In genomic region chr7:158828343-158829020, GRCh38 we compare ENCODE assay signal across 1 cellular context.
TF ChIP-seq lines count a peak whose summit lies in the region.

No MANE protein-coding gene starts in this region.

TF ChIP-seq in K562, 482 proteins besides CTCF, POLR2A, EP300 and RAD21 (continued from another document and continues in another):
- TF ChIP-seq ZNF184 (CRISPR knock-in tag; IDR thresholded peaks at IDR 0.05): no peak
- TF ChIP-seq TBP (optimal IDR thresholded peaks at IDR 0.05; ENCODE audit: low read depth, low read length): no peak
- TF ChIP-seq ZBTB17 (CRISPR knock-in tag; IDR thresholded peaks at IDR 0.05): 0 out of 2 replicates have a peak, but pooled peaks have one; percentile 24
- no peak for TF ChIP-seq U2AF1 (optimal IDR thresholded peaks at IDR 0.05; ENCODE audit: low read depth, low read length)
- TF ChIP-seq HDAC6 (IDR thresholded peaks at IDR 0.05; ENCODE audit: low read depth, low read length): no peak
- no peak for TF ChIP-seq HMG20A (CRISPR knock-in tag; conservative IDR thresholded peaks at IDR 0.05)
- no peak for TF ChIP-seq ETS2 (tag; IDR thresholded peaks at IDR 0.05; ENCODE audit: borderline replicate concordance, poor library complexity, severe bottlenecking)
- peak; percentile 50; the same call in 1 of the 2 replicates for TF ChIP-seq GATAD2A (IDR thresholded peaks at IDR 0.05)
- TF ChIP-seq MGA (IDR thresholded peaks at IDR 0.05): no peak
- TF ChIP-seq ZBTB49 (CRISPR knock-in tag; IDR thresholded peaks at IDR 0.05; ENCODE audit: borderline replicate concordance): no peak
- peak; percentile 57 for TF ChIP-seq HNRNPLL (IDR thresholded peaks at IDR 0.05; ENCODE audit: low read depth, low read length, poor library complexity, severe bottlenecking)
- no peak for TF ChIP-seq KLF10 (CRISPR knock-in tag; IDR thresholded peaks at IDR 0.05)
- no peak for TF ChIP-seq MCM2 (IDR thresholded peaks at IDR 0.05; ENCODE audit: low read depth)
- no peak for TF ChIP-seq SRSF7 (optimal IDR thresholded peaks at IDR 0.05; ENCODE audit: low read depth, low read length)
- no peak for TF ChIP-seq IFI16 (CRISPR knock-in tag; IDR thresholded peaks at IDR 0.05)
- TF ChIP-seq SOX6 (IDR thresholded peaks at IDR 0.05): no peak
- TF ChIP-seq KDM5B (IDR thresholded peaks at IDR 0.05; ENCODE audit: insufficient replicate concordance, low read depth, low read length): peak; percentile 35
- peak; percentile 7 for TF ChIP-seq RBBP5 (IDR thresholded peaks at IDR 0.05; ENCODE audit: borderline replicate concordance, insufficient read depth, low read length, poor library complexity, severe bottlenecking)
- no peak for TF ChIP-seq GTF3C2 (IDR thresholded peaks at IDR 0.05; ENCODE audit: borderline replicate concordance, extremely low read depth, insufficient read length)
- TF ChIP-seq NR4A1 (CRISPR knock-in tag; IDR thresholded peaks at IDR 0.05): 0 out of 2 replicates have a peak, but pooled peaks have one; percentile 16
- no peak for TF ChIP-seq NR4A1 (tag; IDR thresholded peaks at IDR 0.05)
- no peak for TF ChIP-seq RBM25 (IDR thresholded peaks at IDR 0.05; ENCODE audit: low read depth, low read length, severe bottlenecking)
- TF ChIP-seq MAFF (IDR thresholded peaks at IDR 0.05; ENCODE audit: low read length): no peak
- TF ChIP-seq SMAD1 (IDR thresholded peaks at IDR 0.05; ENCODE audit: low read depth, low read length, partially characterized antibody): no peak
- no peak for TF ChIP-seq HOMEZ (CRISPR knock-in tag; IDR thresholded peaks at IDR 0.05)
- no peak for TF ChIP-seq DACH1 (IDR thresholded peaks at IDR 0.05; ENCODE audit: partially characterized antibody)
- no peak for TF ChIP-seq XRCC5 (IDR thresholded peaks at IDR 0.05; ENCODE audit: low read depth, low read length)
- no peak for TF ChIP-seq MEF2A (IDR thresholded peaks at IDR 0.05; ENCODE audit: control insufficient read depth, low read depth, low read length)
- TF ChIP-seq CBX1 (IDR thresholded peaks at IDR 0.05; ENCODE audit: low read depth): peak; percentile 36; the same call in 1 of the 2 replicates
- no peak for TF ChIP-seq MITF (IDR thresholded peaks at IDR 0.05)
- TF ChIP-seq MAZ (CRISPR knock-in tag; conservative IDR thresholded peaks at IDR 0.05 in 1 of 2, IDR thresholded peaks at IDR 0.05 in 1 of 2): peak; percentile 48 to 50; a peak in 3 of 4 replicates
- no peak for TF ChIP-seq SRSF9 (IDR thresholded peaks at IDR 0.05; ENCODE audit: borderline replicate concordance, low read depth, low read length)
- TF ChIP-seq SMARCB1 (IDR thresholded peaks at IDR 0.05; ENCODE audit: insufficient read length, low read depth): no peak
- no peak for TF ChIP-seq ZNF311 (CRISPR knock-in tag; IDR thresholded peaks at IDR 0.05)
- TF ChIP-seq E2F8 (IDR thresholded peaks at IDR 0.05; ENCODE audit: low read depth, partially characterized antibody): no peak
- TF ChIP-seq ZNF668 (CRISPR knock-in tag; IDR thresholded peaks at IDR 0.05): no peak
- no peak for TF ChIP-seq SMC3 (conservative IDR thresholded peaks at IDR 0.05; ENCODE audit: insufficient read depth, low read depth, low read length)
- no peak for TF ChIP-seq CBFA2T2 (conservative IDR thresholded peaks at IDR 0.05)
- no peak for TF ChIP-seq ZNF121 (CRISPR knock-in tag; conservative IDR thresholded peaks at IDR 0.05)
- TF ChIP-seq FOXJ3 (CRISPR knock-in tag; IDR thresholded peaks at IDR 0.05): no peak
- no peak for TF ChIP-seq ZNF444 (CRISPR knock-in tag; IDR thresholded peaks at IDR 0.05)
- peak; percentile 38; the same call in 1 of the 2 replicates for TF ChIP-seq SMAD4 (CRISPR knock-in tag; conservative IDR thresholded peaks at IDR 0.05)
